ENCODE assay signal across 7 cellular contexts in genomic region chr12:54935235-54935951, GRCh38. TPM values are rescaled to one million over a fixed set of nuclear protein-coding genes. Genes with fewer than 3 reads are reported as not detected.
DNase-seq lines count a peak whose midpoint lies in the region; ATAC-seq and TF ChIP-seq lines count a peak whose summit lies in the region.

No MANE protein-coding gene starts in this region.

- no peak overlapping the region for H3K4me3 ChIP-seq in psoas muscle

- H3K9me3 ChIP-seq in psoas muscle: no peaks in the 10 kb centered on the region

- no peaks in the 10 kb centered on the region for H3K36me3 ChIP-seq in psoas muscle (ENCODE audit: insufficient read depth in 1 of 2, low read depth in 1 of 2)

- H3K27ac Mint-ChIP-seq in activated naive CD4-positive, alpha-beta T cell treated with anti-CD3 and anti-CD28 coated beads, Interleukin-2, amount 10 ng/mL, durations not matched to agents 7 days and 5 days: peak overlapping the region; percentile 97

- H3K36me3 Mint-ChIP-seq in activated naive CD4-positive, alpha-beta T cell treated with anti-CD3 and anti-CD28 coated beads, Interleukin-2, amount 10 ng/mL, durations not matched to agents 7 days and 5 days: peaks cover 48% of the 10 kb centered on the region

- H3K4me1 Mint-ChIP-seq in activated naive CD4-positive, alpha-beta T cell treated with anti-CD3 and anti-CD28 coated beads, Interleukin-2, amount 10 ng/mL, durations not matched to agents 7 days and 5 days: peaks cover 59% of the 10 kb centered on the region

- TF ChIP-seq CTCF in psoas muscle (IDR thresholded peaks at IDR 0.05): no peak

- H3K9me3 Mint-ChIP-seq in activated naive CD4-positive, alpha-beta T cell treated with anti-CD3 and anti-CD28 coated beads, Interleukin-2, amount 10 ng/mL, durations not matched to agents 7 days and 5 days: peaks cover 24% of the 10 kb centered on the region

- peak overlapping the region; percentile 39 for H3K4me3 Mint-ChIP-seq in activated naive CD4-positive, alpha-beta T cell treated with anti-CD3 and anti-CD28 coated beads, Interleukin-2, amount 10 ng/mL, durations not matched to agents 7 days and 5 days

- no peaks in the 10 kb centered on the region for H3K27me3 ChIP-seq in psoas muscle (ENCODE audit: insufficient read depth in 3 of 3, low read length in 2 of 3)

- H3K27me3 Mint-ChIP-seq in activated naive CD4-positive, alpha-beta T cell treated with anti-CD3 and anti-CD28 coated beads, Interleukin-2, amount 10 ng/mL, durations not matched to agents 7 days and 5 days: no peaks in the 10 kb centered on the region

- peak; percentile 82 for DNase-seq in NCI-H460 (ENCODE audit: extremely low read depth, low read depth)
- DNase-seq in activated naive CD4-positive, alpha-beta T cell treated with anti-CD3 and anti-CD28 coated beads, Interleukin-2, amount 10 ng/mL, durations not matched to agents 7 days and 5 days: peak; percentile 28
- peak; percentile 85 for DNase-seq in kidney glomerular epithelial cell (lab: John Stamatoyannopoulos, UW)
- peak; percentile 71 for DNase-seq in stromal cell of bone marrow (ENCODE audit: low read depth)
- DNase-seq in psoas muscle: no peak

- CTCF ChIA-PET in activated naive CD4-positive, alpha-beta T cell treated with anti-CD3 and anti-CD28 coated beads, Interleukin-2, amount 10 ng/mL, durations not matched to agents 7 days and 5 days (lab: Charles Lee): interaction anchor here (0.9 to 2.0 kb wide), 11 partner anchors 22 to 186 kb away, joined by 3 to 15 read pairs (median 5); partner anchors contain the start of gene MUCL1

- ATAC-seq in GM18517 (IDR thresholded peaks at IDR 0.05; ENCODE audit: unreplicated experiment) (peak; percentile 96), HG02798 (IDR thresholded peaks at IDR 0.05; ENCODE audit: poor library complexity, unreplicated experiment) (peak; percentile 96), psoas muscle (no peak)

- 51 to 61% (median 54%) methylated on average over 5 of the region's 5 CpGs for WGBS in psoas muscle, 3 donors

- H3K27ac ChIP-seq in psoas muscle: no peak overlapping the region

- no peaks in the 10 kb centered on the region for H3K4me1 ChIP-seq in psoas muscle

- intact Hi-C loops in psoas muscle (cut with DNase I): no loop called here

RNA-seq across cellular contexts. Expression of gene TESPA1, which starts 49.2 kb away (rescaled TPM):
- not detected in 2 replicates for total RNA-seq in NCI-H460 (2014; rRNA removed; shearing (Covaris generic))
- polyA plus RNA-seq in NCI-H460 (2014; cell fraction: nucleus; rRNA removed): not detected in 2 replicates
- total RNA-seq in psoas muscle: under 1 TPM in 2 of 4 donors, not detected in 2; 0.54 to 0.61 TPM
- under 1 TPM; 0.08 to 0.87 (median 0.17) TPM for polyA plus RNA-seq in psoas muscle

Comparison
In these comparisons a context has a peak if more than half of its experiments do, and no peak if none do; other contexts are left out.
1. ATAC-seq: peak in GM18517 (single experiment) and HG02798 (single experiment); none in psoas muscle (0 of 4).
2. DNase-seq: peak in NCI-H460 (single experiment), activated naive CD4-positive, alpha-beta T cell treated with anti-CD3 and anti-CD28 coated beads, Interleukin-2, amount 10 ng/mL, durations not matched to agents 7 days and 5 days (single experiment), kidney glomerular epithelial cell (single experiment) and stromal cell of bone marrow (single experiment); none in psoas muscle (0 of 2).